In the genomic region with DNA sequence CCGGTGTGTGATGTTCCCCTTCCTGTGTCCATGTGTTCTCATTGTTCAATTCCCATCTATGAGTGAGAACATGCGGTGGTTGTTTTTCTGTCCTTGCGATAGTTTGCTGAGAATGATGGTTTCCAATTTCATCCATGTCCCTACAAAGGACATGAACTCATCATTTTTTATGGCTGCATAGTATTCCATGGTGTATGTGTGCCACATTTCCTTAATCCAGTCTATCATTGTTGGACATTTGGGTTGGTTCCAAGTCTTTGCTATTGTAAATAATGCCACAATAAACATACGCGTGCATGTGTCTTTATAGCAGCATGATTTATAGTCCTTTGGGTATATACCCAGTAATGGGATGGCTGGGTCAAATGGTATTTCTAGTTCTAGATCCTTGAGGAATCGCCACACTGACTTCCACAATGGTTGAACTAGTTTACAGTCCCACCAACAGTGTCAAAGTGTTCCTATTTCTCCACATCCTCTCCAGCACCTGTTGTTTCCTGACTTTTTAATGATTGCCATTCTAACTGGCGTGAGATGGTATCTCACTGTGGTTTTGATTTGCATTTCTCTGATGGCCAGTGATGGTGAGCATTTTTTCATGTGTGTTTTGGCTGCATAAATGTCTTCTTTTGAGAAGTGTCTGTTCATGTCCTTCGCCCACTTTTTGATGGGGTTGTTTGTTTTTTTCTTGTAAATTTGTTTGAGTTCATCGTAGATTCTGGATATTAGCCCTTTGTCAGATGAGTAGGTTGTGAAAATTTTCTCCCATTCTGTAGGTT, we compare ENCODE assay signal across 1 cellular context. TPM values are rescaled to one million over a fixed set of nuclear protein-coding genes. Genes with fewer than 3 reads are reported as not detected.
"Had no signal": no experiment of that assay in that cellular context is flagged by ENCODE, and none has a peak within 500 bp of the region (broad histone marks: within the 10 kb centered on the region; RNA-seq: fewer than 3 reads in every experiment).

No MANE protein-coding gene starts in this region.

RNA-seq across cellular contexts. Expression of a gene that starts 18.5 kb away (rescaled TPM):
- total RNA-seq: T-helper 2 cell treated with Interferon-gamma antibody and Interleukin-4, amounts not matched to agents 100 ng/mL and 5 ng/mL, for 36 hours had no signal
